23 cellular contexts compared by ENCODE assay signal in the genomic region with DNA sequence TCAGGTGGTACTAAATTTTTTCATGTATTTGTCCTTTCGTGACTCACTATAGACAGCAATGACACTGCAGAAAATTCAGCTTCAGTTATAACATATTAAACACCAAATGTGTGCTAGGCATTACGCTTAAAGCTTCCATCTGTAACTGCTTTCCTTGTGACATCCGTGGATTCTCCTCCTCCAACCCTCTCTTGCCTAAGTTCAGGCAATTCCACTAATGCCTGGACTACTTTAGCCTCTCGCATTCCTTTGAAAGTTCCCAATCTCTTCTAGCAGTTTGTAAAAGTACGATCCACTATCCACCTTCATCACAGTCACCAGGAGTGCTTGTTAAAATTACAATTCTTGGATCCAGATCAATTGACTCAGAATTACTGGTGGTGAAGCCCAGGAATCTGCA. TPM values are rescaled to one million over a fixed set of nuclear protein-coding genes. Genes with fewer than 3 reads are reported as not detected.
DNase-seq lines count a peak whose midpoint lies in the region; ATAC-seq, FAIRE-seq and TF ChIP-seq lines count a peak whose summit lies in the region.
"Had no signal": no experiment of that assay in that cellular context is flagged by ENCODE, and none has a peak within 500 bp of the region (broad histone marks: within the 10 kb centered on the region; RNA-seq: fewer than 3 reads in every experiment).

No MANE protein-coding gene starts in this region.

- in situ Hi-C loops in GM23248 (cut with MboI), result no loop called here
- in situ Hi-C loops in HepG2 (cut with HindIII; ENCODE audit: extremely low pct_ligation_motif_present, low pct_unique_long_range_greater_than_20kb), result no loop called here

- no TSS peak for BruUV-seq in PC-3 (replicated peaks; lab: Mats Ljungman, UMichigan)
- BruUV-seq in HepG2 (replicated peaks; lab: Mats Ljungman, UMichigan), result no TSS peak

- H3K36me3 ChIP-seq in GM23248 (ENCODE audit: low read depth) (peaks cover 91% of the 10 kb centered on the region), PC-3 (ENCODE audit: low read depth, low read length) (no peaks in the 10 kb centered on the region), uterus (no peaks in the 10 kb centered on the region), HepG2 (replicated peaks in 1 of 2; ENCODE audit: control insufficient read depth in 1 of 2, insufficient read depth in 2 of 2, low read length in 2 of 2) (no peaks in the 10 kb centered on the region)
- H3K36me3 ChIP-seq: BLaER1, Peyer's patch had no signal

- no peaks in the 10 kb centered on the region; the same call in 1 of the 2 replicates for H4K20me1 ChIP-seq in GM23248 (ENCODE audit: insufficient read depth)
- no peaks in the 10 kb centered on the region for H4K20me1 ChIP-seq in PC-3 (ENCODE audit: low read length)
- H4K20me1 ChIP-seq in HepG2 (ENCODE audit: insufficient read depth, low read length), result no peaks in the 10 kb centered on the region
- H4K20me1 ChIP-seq: BLaER1 had no signal

- H3K27ac ChIP-seq in GM23248, result peak overlapping the region; percentile 95
- H3K27ac ChIP-seq in PC-3 (ENCODE audit: low read length), result peak overlapping the region; percentile 33
- H3K27ac ChIP-seq in epithelial cell of prostate, result peak overlapping the region; percentile 10
- peak overlapping the region; percentile 22 to 38 for H3K27ac ChIP-seq in uterus
- no peak overlapping the region for H3K27ac ChIP-seq in HepG2 (ENCODE audit: extremely low read length, insufficient read depth, low read length)
- H3K27ac ChIP-seq: BLaER1, Peyer's patch, SK-N-MC had no signal

- DNase-seq in GM23248 (peak; percentile 36), PC-3 (peak; percentile 63), epithelial cell of prostate (ENCODE audit: low read depth, low spot score) (no peak), uterus (no peak), HepG2 (ENCODE audit: low spot score) (no peak), HTR-8/SVneo (ENCODE audit: insufficient read length, low spot score) (no peak), middle frontal gyrus (ENCODE audit: extremely low spot score, low spot score) (no peak), amniotic stem cell (lab: John Stamatoyannopoulos, UW) (no peak)
- DNase-seq: CD4-positive, CD25-positive, alpha-beta regulatory T cell; DMS53; HCEC 1CT; NCI-H1092 treated with DMSO at 0.1 percent for 48 hours; NCI-H1436; NCI-H1930; NCI-H2107; NCI-H446; NCI-H524 treated with DMSO at 0.1 percent for 48 hours; NCI-H774; Peyer's patch; SHP77 treated with DMSO at 0.1 percent for 48 hours had no signal

- 35 to 47% methylated on average over 5 of the region's 5 CpGs for WGBS in GM23248 (ENCODE audit: low coverage in 1 of 2, low lambda C conversion rate in 2 of 2, missing lambda C conversion rate in 2 of 2), 2 experiments
- 25% methylated on average over 5 of the region's 5 CpGs for WGBS in HepG2 (ENCODE audit: low lambda C conversion rate)

- H3K79me2 ChIP-seq in GM23248 (ENCODE audit: insufficient read depth), result peaks cover 100% of the 10 kb centered on the region
- no peaks in the 10 kb centered on the region for H3K79me2 ChIP-seq in PC-3 (ENCODE audit: low read length)
- no peaks in the 10 kb centered on the region for H3K79me2 ChIP-seq in HepG2 (ENCODE audit: insufficient read depth, low read length)

- intact Hi-C loops in PC-3 (cut with micrococcal nuclease), result loop anchor here (2.0 kb wide), 1 partner anchor 18 kb away; no protein-coding TSS in a partner anchor
- intact Hi-C loops in uterus (cut with DNase I; ENCODE audit: low total_unique reads), result no loop called here
- intact Hi-C loops in HepG2 (cut with micrococcal nuclease; ENCODE audit: unreplicated experiment), result no loop called here

- TF ChIP-seq CTCF in PC-3 (conservative IDR thresholded peaks at IDR 0.05; ENCODE audit: low read depth, low read length), result no peak
- TF ChIP-seq CTCF in uterus (IDR thresholded peaks at IDR 0.05), result no peak
- no peak for TF ChIP-seq CTCF in HepG2 (CRISPR knock-in tag; IDR thresholded peaks at IDR 0.05)

- H3K9me3 ChIP-seq in GM23248 (ENCODE audit: low read depth), result no peaks in the 10 kb centered on the region
- no peaks in the 10 kb centered on the region for H3K9me3 ChIP-seq in PC-3 (ENCODE audit: low read length)
- no peaks in the 10 kb centered on the region for H3K9me3 ChIP-seq in uterus
- no peaks in the 10 kb centered on the region for H3K9me3 ChIP-seq in HepG2 (ENCODE audit: low read length)
- H3K9me3 ChIP-seq: BLaER1, Peyer's patch had no signal

- POLR2A ChIA-PET in PC-3 (lab: Charles Lee; ENCODE audit: unreplicated experiment) (no interaction called here), HepG2 (lab: Yijun Ruan, JAX) (no interaction called here)

- H3K9ac ChIP-seq in GM23248 (peak overlapping the region; percentile 29), PC-3 (ENCODE audit: low read length) (no peak overlapping the region), HepG2 (ENCODE audit: insufficient read depth, low read depth, low read length) (no peak overlapping the region)
- H3K9ac ChIP-seq: BLaER1 had no signal

- TF ChIP-seq POLR2A in uterus (IDR thresholded peaks at IDR 0.05) (no peak), HepG2 (IDR thresholded peaks at IDR 0.05; ENCODE audit: insufficient read depth in 1 of 2, low read depth in 2 of 2, low read length in 2 of 2) (no peak)

- no peak overlapping the region for H2AFZ ChIP-seq in GM23248
- no peak overlapping the region for H2AFZ ChIP-seq in PC-3 (ENCODE audit: low read length)
- H2AFZ ChIP-seq in HepG2 (ENCODE audit: low read length), result no peak overlapping the region

- H3F3A ChIP-seq in GM23248 (ENCODE audit: insufficient read depth) (peaks cover 92% of the 10 kb centered on the region), PC-3 (ENCODE audit: low read length, unreplicated experiment) (no peaks in the 10 kb centered on the region)

- ATAC-seq in PC-3 (peak; percentile 32; the same call in 1 of the 2 replicates), HepG2 (no peak)

- H3K27me3 ChIP-seq in GM23248 (replicated peaks; ENCODE audit: insufficient read depth) (no peaks in the 10 kb centered on the region), PC-3 (ENCODE audit: low read length) (no peaks in the 10 kb centered on the region), uterus (no peaks in the 10 kb centered on the region), HepG2 (ENCODE audit: control insufficient read depth in 1 of 2, insufficient read depth in 2 of 2, low read length in 2 of 2) (no peaks in the 10 kb centered on the region)
- H3K27me3 ChIP-seq: BLaER1, Peyer's patch had no signal

- H3K4me3 ChIP-seq in GM23248, result no peak overlapping the region
- H3K4me3 ChIP-seq in PC-3 (ENCODE audit: low read length), result peak overlapping the region; percentile 10; the same call in 1 of the 2 replicates
- no peak overlapping the region for H3K4me3 ChIP-seq in uterus
- H3K4me3 ChIP-seq in HepG2 (replicated peaks in 1 of 3; ENCODE audit: insufficient read depth in 1 of 3, low read depth in 2 of 3, low read length in 3 of 3), result no peak overlapping the region
- H3K4me3 ChIP-seq: BLaER1, Peyer's patch, SK-N-MC had no signal

- H3K9me2 ChIP-seq in GM23248 (ENCODE audit: insufficient read depth), result no peaks in the 10 kb centered on the region
- no peaks in the 10 kb centered on the region for H3K9me2 ChIP-seq in PC-3 (replicated peaks; ENCODE audit: low read length)

- CTCF ChIA-PET in PC-3 (lab: Charles Lee) (no interaction called here), HepG2 (lab: Yijun Ruan, JAX; ENCODE audit: low intra/inter-chr PET ratio, low total read pairs) (no interaction called here)

- TF ChIP-seq RAD21 in HepG2 (CRISPR knock-in tag; IDR thresholded peaks at IDR 0.05), result no peak

- FAIRE-seq in HepG2 (lab: Jason Lieb, UNC) (no peak), HTR-8/SVneo (lab: Jason Lieb, UNC) (no peak)
- FAIRE-seq: GM18507 had no signal

- TF ChIP-seq EP300 in HepG2 (IDR thresholded peaks at IDR 0.05; ENCODE audit: low read depth in 2 of 2, low read length in 2 of 2) (no peak), HepG2 (CRISPR knock-in tag; IDR thresholded peaks at IDR 0.05; ENCODE audit: borderline replicate concordance) (no peak)

- H3K4me2 ChIP-seq in GM23248 (ENCODE audit: unreplicated experiment) (peak overlapping the region; percentile 31), PC-3 (ENCODE audit: low read length) (peak overlapping the region; percentile 46), HepG2 (ENCODE audit: low read depth, low read length) (no peak overlapping the region)
- H3K4me2 ChIP-seq: BLaER1 had no signal

- H3K4me1 ChIP-seq in GM23248 (ENCODE audit: insufficient read depth), result peaks cover 75% of the 10 kb centered on the region
- peaks cover 33% of the 10 kb centered on the region for H3K4me1 ChIP-seq in PC-3 (ENCODE audit: insufficient read depth, low read length)
- H3K4me1 ChIP-seq in uterus, result peaks cover 0 to under 1% of the 10 kb centered on the region in 2 donors
- H3K4me1 ChIP-seq in HepG2 (ENCODE audit: insufficient read depth, low read length), result no peaks in the 10 kb centered on the region
- H3K4me1 ChIP-seq: BLaER1, Peyer's patch had no signal

TF ChIP-seq in HepG2, 621 proteins besides CTCF, POLR2A, EP300 and RAD21 (continues in another document):
- no peak for TF ChIP-seq ZNF432 (CRISPR knock-in tag; IDR thresholded peaks at IDR 0.05; ENCODE audit: borderline replicate concordance)

RNA-seq across cellular contexts. Expression of a gene that starts 17.7 kb away (rescaled TPM):
- total RNA-seq in GM23248 (2014; rRNA removed; shearing (Covaris generic)), result 1,174 and 1,238 TPM in 2 replicates
- polyA plus RNA-seq in GM23248 (2016; fragmentation: Nextera tagmentation; extraction: Ambion mirVana), result 2,200 and 2,264 TPM in 2 replicates
- 17.0 and 20.4 TPM in 2 replicates for total RNA-seq in PC-3 (2014; rRNA removed)
- total RNA-seq in uterus, result 100 to 1,000 TPM in 2 of 4 donors, 10 to 100 TPM in 2; 29.7 to 207 (median 120) TPM
- total RNA-seq in HepG2 (2016; rRNA removed; fragmentation: Illumina TruSeq; extraction: Trizol), result not detected in 2 replicates
- total RNA-seq in HepG2 (2016; cell fraction: cytosol; rRNA removed; fragmentation: Illumina TruSeq; extraction: Trizol; ENCODE audit: low read depth), result not detected in 2 replicates
- not detected in 2 replicates for total RNA-seq in HepG2 (2016; cell fraction: insoluble cytoplasmic fraction; rRNA removed; fragmentation: Illumina TruSeq; extraction: Trizol)
- total RNA-seq in HepG2 (2016; cell fraction: membrane; rRNA removed; fragmentation: Illumina TruSeq; extraction: Trizol), result not detected in 2 replicates
- not detected in 2 replicates for total RNA-seq in HepG2 (2016; cell fraction: nucleus; rRNA removed; fragmentation: Illumina TruSeq; extraction: Trizol)
- not detected in 2 replicates for polyA plus RNA-seq in HepG2 (2011; rRNA removed)
- polyA plus RNA-seq in HepG2 (2011; cell fraction: cytosol; rRNA removed), result not detected in 2 replicates
- polyA plus RNA-seq in HepG2 (2011; cell fraction: nucleus; rRNA removed), result not detected in 2 replicates
- 0.07 TPM in 2 replicates for polyA plus RNA-seq in HepG2 (2012)
- polyA plus RNA-seq in HepG2 (2016; cell fraction: cytosol; fragmentation: Illumina TruSeq; extraction: Trizol; ENCODE audit: low read depth), result not detected in 2 replicates
- not detected in 2 replicates for polyA plus RNA-seq in HepG2 (2016; cell fraction: insoluble cytoplasmic fraction; fragmentation: Illumina TruSeq; extraction: Trizol; ENCODE audit: low read depth)
- polyA plus RNA-seq in HepG2 (2016; cell fraction: membrane; fragmentation: Illumina TruSeq; extraction: Trizol; ENCODE audit: low read depth), result not detected in 2 replicates
- polyA plus RNA-seq in HepG2 (2016; cell fraction: nucleus; fragmentation: Illumina TruSeq; extraction: Trizol; ENCODE audit: insufficient read depth, low read depth), result not detected in 2 replicates
- 1.6 TPM in 1 of 2 replicates, not detected in the other for polyA minus RNA-seq in HepG2 (2011; rRNA and poly(A)+ RNA removed; ENCODE audit: low replicate concordance)
- polyA minus RNA-seq in HepG2 (2011; cell fraction: cytosol; rRNA and poly(A)+ RNA removed), result not detected in 2 replicates
- under 0.01 TPM in 1 of 2 replicates, not detected in the other for polyA minus RNA-seq in HepG2 (2011; cell fraction: nucleus; rRNA and poly(A)+ RNA removed)
- total RNA-seq: CD4-positive, CD25-positive, alpha-beta regulatory T cell had no signal

Comparison
In these comparisons a context has a peak if more than half of its experiments do, and no peak if none do; other contexts are left out.
1. DNase-seq: peak in GM23248 (single experiment) and PC-3 (single experiment); none in epithelial cell of prostate (single experiment), uterus (0 of 2), HepG2 (single experiment), HTR-8/SVneo (single experiment), middle frontal gyrus (single experiment) and amniotic stem cell (single experiment).
2. RNA of a gene that starts 17.7 kb away (total RNA-seq): 1,174 to 1,238 TPM in GM23248, 29.7 to 207 TPM in uterus and 17.0 to 20.4 TPM in PC-3; not detected in HepG2; every median in the first group is over 10 times any median in the second.